In the genomic region with DNA sequence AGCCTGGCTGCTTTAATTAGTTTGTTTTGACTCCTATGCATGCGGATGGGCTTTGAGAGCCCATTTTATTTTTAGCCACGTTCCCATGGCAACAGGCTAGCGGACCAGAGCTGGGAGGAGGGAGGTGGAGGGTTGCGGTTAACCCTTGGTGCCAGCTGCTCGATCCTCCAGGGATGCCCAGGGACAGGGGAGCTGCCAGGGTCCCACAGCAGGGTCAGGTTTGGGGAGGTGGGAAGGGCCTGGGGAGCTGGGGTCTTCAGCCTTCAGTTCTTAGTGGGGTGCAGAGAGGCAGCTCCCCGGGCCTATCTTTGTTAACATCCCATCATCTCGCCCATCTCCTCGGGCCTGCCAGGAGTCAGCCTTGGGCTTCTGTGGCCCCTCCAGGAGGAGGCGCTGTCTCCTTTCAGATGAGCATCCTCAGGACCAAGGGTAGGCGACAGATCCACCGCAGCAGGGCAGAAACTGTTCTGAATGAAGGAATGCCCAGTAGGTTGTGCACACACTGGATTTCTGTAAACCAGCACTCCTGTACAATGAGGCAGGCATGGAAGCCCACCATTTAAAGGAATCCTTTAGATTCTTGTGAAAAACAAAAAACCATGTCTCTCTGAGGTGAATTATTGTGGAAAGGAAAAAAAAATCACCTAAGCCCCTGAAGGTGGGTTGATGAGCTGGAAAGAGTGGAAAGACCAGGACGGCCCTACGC, we compare ENCODE assay signal across 9 cellular contexts.
DNase-seq lines count a peak whose midpoint lies in the region; ATAC-seq and TF ChIP-seq lines count a peak whose summit lies in the region.
"Had no signal": no experiment of that assay in that cellular context is flagged by ENCODE, and none has a peak within 500 bp of the region (broad histone marks: within the 10 kb centered on the region; RNA-seq: fewer than 3 reads in every experiment).

No MANE protein-coding gene starts in this region.

- H3K4me3 ChIP-seq in RWPE2 (ENCODE audit: severe bottlenecking), result no peak overlapping the region
- H3K4me3 ChIP-seq in fibroblast of villous mesenchyme (ENCODE audit: low read depth, low read length), result no peak overlapping the region
- H3K4me3 ChIP-seq in suprapubic skin, result no peak overlapping the region

- no peak for TF ChIP-seq POLR2A in suprapubic skin (IDR thresholded peaks at IDR 0.05)

- H3K36me3 ChIP-seq in RWPE2 (ENCODE audit: low read depth), result no peaks in the 10 kb centered on the region
- no peaks in the 10 kb centered on the region for H3K36me3 ChIP-seq in suprapubic skin

- no peaks in the 10 kb centered on the region for H3K36me3 Mint-ChIP-seq in activated T-helper 17 cell treated with anti-CD3 and anti-CD28 coated beads, Interleukin-2, amount 50 U/mL, for 72 hours (ENCODE audit: low read depth)
- H3K36me3 Mint-ChIP-seq: activated naive CD4-positive, alpha-beta T cell treated with anti-CD3 and anti-CD28 coated beads, Interleukin-2, amount 50 U/mL, for 24 hours had no signal

- DNase-seq in Caki2 (ENCODE audit: low read depth) (peak; percentile 26), LoVo (ENCODE audit: low spot score) (peak; percentile 50), RWPE2 (ENCODE audit: low spot score) (no peak), fibroblast of villous mesenchyme (ENCODE audit: low read depth) (peak; percentile 84), nucleus accumbens (lab: John Stamatoyannopoulos, UW) (peak in 51 of 56 donors; percentile 9 to 89 (median 67)), suprapubic skin (ENCODE audit: low spot score in 2 of 2) (peak in 1 of 2 donors; percentile 87)

- H3K27me3 Mint-ChIP-seq in activated T-helper 17 cell treated with anti-CD3 and anti-CD28 coated beads, Interleukin-2, amount 50 U/mL, for 72 hours, result no peaks in the 10 kb centered on the region
- H3K27me3 Mint-ChIP-seq: activated naive CD4-positive, alpha-beta T cell treated with anti-CD3 and anti-CD28 coated beads, Interleukin-2, amount 50 U/mL, for 24 hours had no signal

- peak; percentile 63 for ATAC-seq in GM21528 (IDR thresholded peaks at IDR 0.05; ENCODE audit: low FRiP score, unreplicated experiment)
- peak; percentile 83 for ATAC-seq in RWPE2 (ENCODE audit: low read depth)
- peak; percentile 82 for ATAC-seq in activated T-helper 17 cell treated with anti-CD3 and anti-CD28 coated beads, Interleukin-2, amount 50 U/mL, for 72 hours (replicated peaks)

- TF ChIP-seq EP300 in suprapubic skin (IDR thresholded peaks at IDR 0.05), result no peak

- no peak overlapping the region for H3K27ac ChIP-seq in RWPE2 (ENCODE audit: poor library complexity, severe bottlenecking)
- no peak overlapping the region for H3K27ac ChIP-seq in suprapubic skin

- H3K4me1 Mint-ChIP-seq in activated T-helper 17 cell treated with anti-CD3 and anti-CD28 coated beads, Interleukin-2, amount 50 U/mL, for 72 hours, result peaks cover 24% of the 10 kb centered on the region

- peaks cover 19% of the 10 kb centered on the region for H3K4me1 ChIP-seq in RWPE2 (ENCODE audit: insufficient read depth, poor library complexity, severe bottlenecking)
- peaks cover 28% of the 10 kb centered on the region for H3K4me1 ChIP-seq in suprapubic skin

- in situ Hi-C loops in Caki2 (cut with HindIII; ENCODE audit: low pct_unique_long_range_greater_than_20kb, low sequenced_read_pairs), result loop anchor here (25.0 kb wide), 1 partner anchor 154 kb away; no protein-coding TSS in a partner anchor

- no peaks in the 10 kb centered on the region for H3K9me3 Mint-ChIP-seq in activated T-helper 17 cell treated with anti-CD3 and anti-CD28 coated beads, Interleukin-2, amount 50 U/mL, for 72 hours
- H3K9me3 Mint-ChIP-seq: activated naive CD4-positive, alpha-beta T cell treated with anti-CD3 and anti-CD28 coated beads, Interleukin-2, amount 50 U/mL, for 24 hours had no signal

- H3K9me3 ChIP-seq in RWPE2 (ENCODE audit: severe bottlenecking) (no peaks in the 10 kb centered on the region), suprapubic skin (no peaks in the 10 kb centered on the region)

- peak overlapping the region; percentile 46 for H3K27ac Mint-ChIP-seq in activated T-helper 17 cell treated with anti-CD3 and anti-CD28 coated beads, Interleukin-2, amount 50 U/mL, for 72 hours
- H3K27ac Mint-ChIP-seq: activated naive CD4-positive, alpha-beta T cell treated with anti-CD3 and anti-CD28 coated beads, Interleukin-2, amount 50 U/mL, for 24 hours had no signal

- H3K4me3 Mint-ChIP-seq in activated T-helper 17 cell treated with anti-CD3 and anti-CD28 coated beads, Interleukin-2, amount 50 U/mL, for 72 hours, result no peak overlapping the region
- H3K4me3 Mint-ChIP-seq: activated naive CD4-positive, alpha-beta T cell treated with anti-CD3 and anti-CD28 coated beads, Interleukin-2, amount 50 U/mL, for 24 hours had no signal

- H3K27me3 ChIP-seq in RWPE2 (ENCODE audit: insufficient read depth, poor library complexity, severe bottlenecking), result no peaks in the 10 kb centered on the region
- no peaks in the 10 kb centered on the region for H3K27me3 ChIP-seq in suprapubic skin

- WGBS in suprapubic skin, result 26% methylated on average over 12 of the region's 13 CpGs

- TF ChIP-seq CTCF in RWPE2 (IDR thresholded peaks at IDR 0.05; ENCODE audit: poor library complexity, severe bottlenecking) (peak; percentile 89), fibroblast of villous mesenchyme (IDR thresholded peaks at IDR 0.05; ENCODE audit: insufficient read depth, low read depth, low read length) (peak; percentile 96), suprapubic skin (IDR thresholded peaks at IDR 0.05) (peak; percentile 76 to 86)
